ENCODE assay signal across 29 cellular contexts in the genomic region with DNA sequence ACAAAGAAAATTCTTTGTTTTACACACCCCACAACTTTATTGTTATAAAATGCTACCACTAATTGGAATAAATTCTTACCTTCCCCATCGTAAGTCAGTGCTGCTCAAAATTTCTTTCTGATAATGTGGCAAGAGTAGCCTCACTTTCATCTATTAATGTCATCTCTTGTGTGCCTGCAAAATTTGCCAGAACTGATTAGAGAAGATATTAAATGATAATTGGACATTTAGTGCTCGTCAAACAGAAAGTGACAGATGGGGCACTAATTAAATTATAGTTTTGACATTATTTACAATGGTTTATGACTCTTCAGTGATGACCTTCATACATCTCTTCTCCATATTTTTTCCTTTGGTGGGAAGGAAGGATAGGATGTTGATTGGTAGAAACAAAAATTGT.
"Had no signal": no experiment of that assay in that cellular context is flagged by ENCODE, and none has a peak within 500 bp of the region (broad histone marks: within the 10 kb centered on the region; RNA-seq: fewer than 3 reads in every experiment).

No MANE protein-coding gene starts in this region.

- H3K4me2 ChIP-seq: PC-9 had no signal

- H2AFZ ChIP-seq: PC-9 had no signal

- DNase-seq: activated CD4-positive, alpha-beta T cell treated with anti-CD3 and anti-CD28 coated beads, Interleukin-2, amount 10 ng/mL, durations not matched to agents 24 days and 14 days; activated CD4-positive, alpha-beta T cell treated with anti-CD3 and anti-CD28 coated beads, Interleukin-2, amount 50 U/mL, for 4 hours; activated CD8-positive, alpha-beta T cell treated with anti-CD3 and anti-CD28 coated beads for 36 hours; activated effector memory CD4-positive, alpha-beta T cell treated with anti-CD3 and anti-CD28 coated beads, Interleukin-2, amount 50 U/mL, for 16 hours; activated naive CD4-positive, alpha-beta T cell; activated naive CD4-positive, alpha-beta T cell treated with anti-CD3 and anti-CD28 coated beads, Interleukin-2, amount 50 U/mL, for 16 hours; activated naive CD8-positive, alpha-beta T cell treated with anti-CD3 and anti-CD28 coated beads for 36 hours; activated T-cell treated with anti-CD3 and anti-CD28 coated beads, Interleukin-2, amount 50 U/mL, for 1 hour; activated T-cell treated with anti-CD3 and anti-CD28 coated beads, Interleukin-2, amount 50 U/mL, for 72 hours; amniotic stem cell; aorta; brain microvascular endothelial cell; central memory CD4-positive, alpha-beta T cell; Kasumi-1; KG1; MG63; NCI-H1048; NCI-H1436; NCI-H187; NCI-H2081; NCI-H2171 treated with DMSO at 0.1 percent for 48 hours; NCI-H2227 treated with DMSO at 0.1 percent for 48 hours; NCI-H526 treated with DMSO at 0.1 percent for 48 hours; NK-92 treated with Interleukin-12 subunit alpha and Interleukin-12 subunit beta, amount 100 ng/mL, for 24 hours; PC-9; SIG-M5 had no signal

- H3K4me3 ChIP-seq: MG63, PC-9 had no signal

- ATAC-seq: activated CD8-positive, alpha-beta T cell treated with anti-CD3 and anti-CD28 coated beads for 36 hours; activated T-cell treated with anti-CD3 and anti-CD28 coated beads, Interleukin-2, amount 50 U/mL, for 72 hours; activated T-helper 17 cell treated with anti-CD3 and anti-CD28 coated beads, Interleukin-2, amount 50 U/mL, for 72 hours; Right ventricle myocardium inferior had no signal

- H3K27me3 ChIP-seq: brain microvascular endothelial cell, MG63 had no signal

- H3K36me3 ChIP-seq: brain microvascular endothelial cell, MG63 had no signal

- H3K9me3 ChIP-seq: MG63 had no signal

- H3K27ac ChIP-seq: brain microvascular endothelial cell, PC-9, RWPE1 had no signal
